ENCODE assay signal across 7 cellular contexts in the genomic region with DNA sequence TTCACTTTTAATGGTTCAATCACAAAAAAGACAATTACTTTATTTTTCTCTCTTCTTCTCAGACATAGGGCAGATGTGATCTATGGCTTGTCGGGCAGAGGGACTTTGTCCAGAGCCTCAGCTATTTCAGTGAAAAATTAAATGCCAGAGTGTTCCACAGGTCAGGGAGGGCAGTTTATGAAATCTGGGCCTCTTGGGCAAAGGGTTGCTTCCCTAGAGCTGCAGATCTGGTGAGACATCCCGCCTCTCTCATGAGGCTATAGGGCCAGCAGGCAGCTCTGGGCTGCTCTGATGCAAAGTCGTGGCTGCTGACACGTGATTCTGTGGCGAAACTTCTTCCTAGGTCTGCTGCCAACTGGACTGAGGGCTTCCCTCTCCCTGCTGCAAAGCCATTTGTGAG. TPM values are rescaled to one million over a fixed set of nuclear protein-coding genes. Genes with fewer than 3 reads are reported as not detected.
A peak's percentile ranks its signal among the peaks of the same experiment; 100 is the strongest.
DNase-seq lines count a peak whose midpoint lies in the region; ATAC-seq and TF ChIP-seq lines count a peak whose summit lies in the region.

No MANE protein-coding gene starts in this region.

- no peaks in the 10 kb centered on the region for H3K36me3 ChIP-seq in upper lobe of right lung

- H3K27me3 Mint-ChIP-seq in MCF 10A (ENCODE audit: insufficient read depth, unreplicated experiment) = no peaks in the 10 kb centered on the region
- H3K27me3 Mint-ChIP-seq in immature natural killer cell (ENCODE audit: low read depth in 3 of 3) = peaks cover 4 to 8% (median 4%) of the 10 kb centered on the region in 3 donors

- no peak for TF ChIP-seq CTCF in MCF 10A (IDR thresholded peaks at IDR 0.05; ENCODE audit: unreplicated experiment)
- no peak for TF ChIP-seq CTCF in upper lobe of right lung (IDR thresholded peaks at IDR 0.05)

- peaks cover 22% of the 10 kb centered on the region for H3K4me1 ChIP-seq in upper lobe of right lung

- CTCF ChIA-PET in MCF 10A (lab: Yijun Ruan, JAX) = interaction anchor here (0.7 kb wide), 1 partner anchor 13 kb away, joined by 3 read pairs; no protein-coding TSS in a partner anchor

- H3K36me3 Mint-ChIP-seq in MCF 10A (ENCODE audit: insufficient read depth, unreplicated experiment) = peaks cover 6% of the 10 kb centered on the region
- H3K36me3 Mint-ChIP-seq in immature natural killer cell = no peaks in the 10 kb centered on the region

- ATAC-seq in left lobe of liver (peak; percentile 43), upper lobe of right lung (peak; percentile 84), GM18909 (IDR thresholded peaks at IDR 0.05; ENCODE audit: poor library complexity, unreplicated experiment) (no peak)

- H3K4me1 Mint-ChIP-seq in MCF 10A (ENCODE audit: insufficient read depth, unreplicated experiment) = peaks cover 45% of the 10 kb centered on the region
- peaks cover 2 to 6% of the 10 kb centered on the region in 2 donors for H3K4me1 Mint-ChIP-seq in immature natural killer cell

- H3K9me3 Mint-ChIP-seq in MCF 10A (ENCODE audit: unreplicated experiment) = no peaks in the 10 kb centered on the region
- no peaks in the 10 kb centered on the region for H3K9me3 Mint-ChIP-seq in immature natural killer cell

- no TSS peak for BruUV-seq in MCF 10A (replicated peaks; lab: Mats Ljungman, UMichigan)

- H3K9me3 ChIP-seq in upper lobe of right lung = no peaks in the 10 kb centered on the region

- POLR2A ChIA-PET in MCF 10A (lab: Yijun Ruan, JAX) = interaction anchor here (0.6 to 3.3 kb wide), 19 partner anchors 7 to 402 kb away, joined by 3 to 26 read pairs (median 3); no protein-coding TSS in a partner anchor

- intact Hi-C loops in MCF 10A (cut with micrococcal nuclease) (loop anchor here (2.0 kb wide), 1 partner anchor 49 kb away; no protein-coding TSS in a partner anchor), upper lobe of right lung (cut with DNase I) (no loop called here)

- no peak overlapping the region for H3K4me3 ChIP-seq in upper lobe of right lung

- no peaks in the 10 kb centered on the region for H3K27me3 ChIP-seq in upper lobe of right lung

- H3K27ac Mint-ChIP-seq in MCF 10A (ENCODE audit: low read depth, unreplicated experiment) (peak overlapping the region; percentile 71), immature natural killer cell (no peak overlapping the region)

- peak; percentile 69 for DNase-seq in LHCN-M2 (ENCODE audit: low read depth)
- DNase-seq in MCF 10A (ENCODE audit: unreplicated experiment) = peak; percentile 95
- DNase-seq in left lobe of liver (ENCODE audit: low spot score) = peak; percentile 97
- peak; percentile 83 for DNase-seq in upper lobe of right lung
- no peak for DNase-seq in NCI-H345 treated with DMSO at 0.1 percent for 48 hours (lab: John Stamatoyannopoulos, UW; ENCODE audit: unreplicated experiment)
- no peak for DNase-seq in immature natural killer cell

- H3K27ac ChIP-seq in upper lobe of right lung = peak overlapping the region; percentile 31

- H3K4me3 Mint-ChIP-seq in MCF 10A (ENCODE audit: unreplicated experiment) (no peak overlapping the region), immature natural killer cell (no peak overlapping the region)

RNA-seq across cellular contexts. Expression of gene CLMN, which starts 6.0 kb away (rescaled TPM):
- total RNA-seq in LHCN-M2 (2014; rRNA removed) (3.1 and 3.6 TPM in 2 replicates), MCF 10A (2022) (15.7 and 17.9 TPM in 2 replicates), left lobe of liver (67.7 TPM), upper lobe of right lung (19.3 TPM)
- polyA plus RNA-seq in LHCN-M2 (2012) = 2.6 TPM
- polyA plus RNA-seq in immature natural killer cell = under 1 TPM in 2 of 3 donors, not detected in 1; 0.09 to 0.39 TPM

Comparison
In these comparisons a context has a peak if more than half of its experiments do, and no peak if none do; other contexts are left out.
1. DNase-seq: peak in LHCN-M2 (single experiment), MCF 10A (single experiment), left lobe of liver (single experiment) and upper lobe of right lung (single experiment); none in NCI-H345 treated with DMSO at 0.1 percent for 48 hours (single experiment) and immature natural killer cell (0 of 3).